In the genomic region with DNA sequence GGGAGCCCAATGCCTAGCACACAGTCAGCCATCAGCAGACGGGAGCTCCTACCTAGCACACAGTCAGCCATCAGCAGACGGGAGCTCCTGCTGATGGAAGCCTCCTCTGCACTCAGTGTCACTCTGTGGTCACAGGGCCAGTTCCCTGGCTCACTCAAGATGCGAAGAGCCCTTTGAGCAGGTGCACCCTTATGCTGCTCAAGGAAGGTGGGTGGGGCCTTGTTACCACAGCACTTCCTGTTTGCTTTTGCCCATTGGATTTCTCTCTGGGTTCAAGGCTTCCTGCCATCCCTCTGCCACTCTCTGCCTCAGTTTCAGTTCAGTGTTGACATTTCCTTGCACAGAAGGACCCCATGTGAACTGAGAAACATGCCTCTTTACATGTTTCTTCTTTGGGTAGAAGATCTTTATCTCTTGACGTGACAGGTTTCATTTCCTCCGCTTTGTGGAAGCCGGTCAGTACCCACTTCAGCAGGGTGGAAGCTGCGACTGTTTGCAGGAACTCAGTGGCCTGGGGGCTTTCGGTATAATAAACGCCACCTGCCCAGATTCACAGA, we compare ENCODE assay signal across 8 cellular contexts. TPM values are rescaled to one million over a fixed set of nuclear protein-coding genes. Genes with fewer than 3 reads are reported as not detected.
DNase-seq lines count a peak whose midpoint lies in the region; ATAC-seq, FAIRE-seq and TF ChIP-seq lines count a peak whose summit lies in the region.

No MANE protein-coding gene starts in this region.

- H3K4me3 ChIP-seq in left lung, result no peak overlapping the region
- H3K4me3 ChIP-seq in hepatocyte, result no peak overlapping the region

- H3K36me3 ChIP-seq in left lung (peaks cover 0 to 70% of the 10 kb centered on the region in 2 donors), hepatocyte (replicated peaks; ENCODE audit: insufficient read depth, low read depth) (no peaks in the 10 kb centered on the region)

- H3K4me1 Mint-ChIP-seq in T-helper 1 cell treated with Interleukin-12 subunit alpha and Interleukin-12 subunit beta and Interleukin-4 antibody, amounts not matched to agents 30 μg/mL and 1 μg/mL, for 36 hours (ENCODE audit: low read depth), result peaks cover 65% of the 10 kb centered on the region
- no peaks in the 10 kb centered on the region for H3K4me1 Mint-ChIP-seq in Calu3 (ENCODE audit: low read depth, unreplicated experiment)

- H3K27ac ChIP-seq in left lung (peak overlapping the region in 1 of 2 donors; percentile 58), hepatocyte (no peak overlapping the region)

- H2AFZ ChIP-seq in hepatocyte, result no peak overlapping the region

- no peaks in the 10 kb centered on the region for H3K27me3 ChIP-seq in left lung
- no peaks in the 10 kb centered on the region for H3K27me3 ChIP-seq in hepatocyte

- 88% methylated on average over 9 of the region's 9 CpGs for WGBS in hepatocyte (ENCODE audit: low lambda C conversion rate, missing lambda C conversion rate)

- peaks cover 0 to 61% of the 10 kb centered on the region in 2 donors for H3K4me1 ChIP-seq in left lung
- H3K4me1 ChIP-seq in hepatocyte (ENCODE audit: insufficient read depth), result no peaks in the 10 kb centered on the region

- no peak for FAIRE-seq in HTR-8/SVneo (lab: Jason Lieb, UNC)

- peak; percentile 91 for ATAC-seq in GM19043 (IDR thresholded peaks at IDR 0.05; ENCODE audit: low read depth, unreplicated experiment)
- ATAC-seq in HG02981 (IDR thresholded peaks at IDR 0.05; ENCODE audit: unreplicated experiment), result peak; percentile 90
- peak; percentile 41 for ATAC-seq in left lung
- ATAC-seq in SK-N-SH treated with all-trans-retinoic acid at 6 μM for 48 hours, result no peak

- H3K9me2 ChIP-seq in hepatocyte (replicated peaks; ENCODE audit: insufficient read depth), result no peaks in the 10 kb centered on the region

- no peaks in the 10 kb centered on the region for H3K27me3 Mint-ChIP-seq in T-helper 1 cell treated with Interleukin-12 subunit alpha and Interleukin-12 subunit beta and Interleukin-4 antibody, amounts not matched to agents 30 μg/mL and 1 μg/mL, for 36 hours (ENCODE audit: low read depth)
- no peaks in the 10 kb centered on the region for H3K27me3 Mint-ChIP-seq in Calu3 (ENCODE audit: unreplicated experiment)

- intact Hi-C loops in left lung (cut with DNase I), result no loop called here
- intact Hi-C loops in Calu3 (cut with micrococcal nuclease; ENCODE audit: unreplicated experiment), result no loop called here

- CTCF ChIA-PET in Calu3 (lab: Charles Lee), result no interaction called here

- no peak for DNase-seq in left lung
- no peak for DNase-seq in HTR-8/SVneo (ENCODE audit: insufficient read length, low spot score)
- DNase-seq in Calu3, result no peak
- no peak for DNase-seq in hepatocyte (ENCODE audit: low spot score)

- no peak overlapping the region for H3K4me2 ChIP-seq in hepatocyte

- H3K4me3 Mint-ChIP-seq in T-helper 1 cell treated with Interleukin-12 subunit alpha and Interleukin-12 subunit beta and Interleukin-4 antibody, amounts not matched to agents 30 μg/mL and 1 μg/mL, for 36 hours, result peak overlapping the region; percentile 36
- H3K4me3 Mint-ChIP-seq in Calu3 (ENCODE audit: low read depth, unreplicated experiment), result no peak overlapping the region

- H3K9me3 Mint-ChIP-seq in T-helper 1 cell treated with Interleukin-12 subunit alpha and Interleukin-12 subunit beta and Interleukin-4 antibody, amounts not matched to agents 30 μg/mL and 1 μg/mL, for 36 hours, result no peaks in the 10 kb centered on the region
- H3K9me3 Mint-ChIP-seq in Calu3 (ENCODE audit: low read depth, unreplicated experiment), result no peaks in the 10 kb centered on the region

- peak overlapping the region; percentile 73 for H3K27ac Mint-ChIP-seq in T-helper 1 cell treated with Interleukin-12 subunit alpha and Interleukin-12 subunit beta and Interleukin-4 antibody, amounts not matched to agents 30 μg/mL and 1 μg/mL, for 36 hours
- no peak overlapping the region for H3K27ac Mint-ChIP-seq in Calu3 (ENCODE audit: unreplicated experiment)

- no TSS peak for BruUV-seq in Calu3 (replicated peaks; lab: Mats Ljungman, UMichigan)

- TF ChIP-seq CTCF in left lung (IDR thresholded peaks at IDR 0.05) (no peak), Calu3 (IDR thresholded peaks at IDR 0.05; ENCODE audit: unreplicated experiment) (no peak), hepatocyte (IDR thresholded peaks at IDR 0.05; ENCODE audit: poor library complexity) (no peak)

- peaks cover 63% of the 10 kb centered on the region for H3K79me2 ChIP-seq in hepatocyte

- H3K36me3 Mint-ChIP-seq in T-helper 1 cell treated with Interleukin-12 subunit alpha and Interleukin-12 subunit beta and Interleukin-4 antibody, amounts not matched to agents 30 μg/mL and 1 μg/mL, for 36 hours (ENCODE audit: low read depth), result peaks cover 61% of the 10 kb centered on the region
- no peaks in the 10 kb centered on the region for H3K36me3 Mint-ChIP-seq in Calu3 (ENCODE audit: insufficient read depth, unreplicated experiment)

- H4K20me1 ChIP-seq in hepatocyte (ENCODE audit: insufficient read depth, poor library complexity, severe bottlenecking), result peaks cover 7% of the 10 kb centered on the region

- H3K9me3 ChIP-seq in left lung (no peaks in the 10 kb centered on the region), hepatocyte (ENCODE audit: low read depth) (no peaks in the 10 kb centered on the region)

TF ChIP-seq in SK-N-SH treated with all-trans-retinoic acid at 6 μM for 48 hours, 23 proteins besides CTCF, POLR2A, EP300 and RAD21 (continues in another document):
- TF ChIP-seq, protein P1, sequence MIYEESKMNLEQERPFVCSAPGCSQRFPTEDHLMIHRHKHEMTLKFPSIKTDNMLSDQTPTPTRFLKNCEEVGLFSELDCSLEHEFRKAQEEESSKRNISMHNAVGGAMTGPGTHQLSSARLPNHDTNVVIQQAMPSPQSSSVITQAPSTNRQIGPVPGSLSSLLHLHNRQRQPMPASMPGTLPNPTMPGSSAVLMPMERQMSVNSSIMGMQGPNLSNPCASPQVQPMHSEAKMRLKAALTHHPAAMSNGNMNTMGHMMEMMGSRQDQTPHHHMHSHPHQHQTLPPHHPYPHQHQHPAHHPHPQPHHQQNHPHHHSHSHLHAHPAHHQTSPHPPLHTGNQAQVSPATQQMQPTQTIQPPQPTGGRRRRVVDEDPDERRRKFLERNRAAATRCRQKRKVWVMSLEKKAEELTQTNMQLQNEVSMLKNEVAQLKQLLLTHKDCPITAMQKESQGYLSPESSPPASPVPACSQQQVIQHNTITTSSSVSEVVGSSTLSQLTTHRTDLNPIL (CRISPR knock-in tag; IDR thresholded peaks at IDR 0.05; ENCODE audit: low read depth), result no peak
- TF ChIP-seq PPARA (CRISPR knock-in tag; IDR thresholded peaks at IDR 0.05; ENCODE audit: borderline replicate concordance), result no peak
- no peak for TF ChIP-seq SNAI2 (CRISPR knock-in tag; IDR thresholded peaks at IDR 0.05)
- TF ChIP-seq ZNF8 (CRISPR knock-in tag; IDR thresholded peaks at IDR 0.05), result no peak
- TF ChIP-seq ARNTL (CRISPR knock-in tag; IDR thresholded peaks at IDR 0.05; ENCODE audit: borderline replicate concordance, low read depth), result no peak
- TF ChIP-seq, protein P2, sequence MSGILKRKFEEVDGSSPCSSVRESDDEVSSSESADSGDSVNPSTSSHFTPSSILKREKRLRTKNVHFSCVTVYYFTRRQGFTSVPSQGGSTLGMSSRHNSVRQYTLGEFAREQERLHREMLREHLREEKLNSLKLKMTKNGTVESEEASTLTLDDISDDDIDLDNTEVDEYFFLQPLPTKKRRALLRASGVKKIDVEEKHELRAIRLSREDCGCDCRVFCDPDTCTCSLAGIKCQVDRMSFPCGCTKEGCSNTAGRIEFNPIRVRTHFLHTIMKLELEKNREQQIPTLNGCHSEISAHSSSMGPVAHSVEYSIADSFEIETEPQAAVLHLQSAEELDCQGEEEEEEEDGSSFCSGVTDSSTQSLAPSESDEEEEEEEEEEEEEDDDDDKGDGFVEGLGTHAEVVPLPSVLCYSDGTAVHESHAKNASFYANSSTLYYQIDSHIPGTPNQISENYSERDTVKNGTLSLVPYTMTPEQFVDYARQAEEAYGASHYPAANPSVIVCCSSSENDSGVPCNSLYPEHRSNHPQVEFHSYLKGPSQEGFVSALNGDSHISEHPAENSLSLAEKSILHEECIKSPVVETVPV (CRISPR knock-in tag; IDR thresholded peaks at IDR 0.05), result no peak
- no peak for TF ChIP-seq ZFP3 (CRISPR knock-in tag; IDR thresholded peaks at IDR 0.05)
- no peak for TF ChIP-seq GLIS3 (CRISPR knock-in tag; IDR thresholded peaks at IDR 0.05)
- no peak for TF ChIP-seq CSDC2 (CRISPR knock-in tag; IDR thresholded peaks at IDR 0.05)
- TF ChIP-seq ZNF70 (CRISPR knock-in tag; IDR thresholded peaks at IDR 0.05), result no peak
- no peak for TF ChIP-seq BACH2 (CRISPR knock-in tag; IDR thresholded peaks at IDR 0.05; ENCODE audit: borderline replicate concordance)
- no peak for TF ChIP-seq ZFP30 (CRISPR knock-in tag; IDR thresholded peaks at IDR 0.05)
- no peak for TF ChIP-seq ZNF565 (CRISPR knock-in tag; conservative IDR thresholded peaks at IDR 0.05; ENCODE audit: low read depth)
- no peak for TF ChIP-seq RARB (CRISPR knock-in tag; IDR thresholded peaks at IDR 0.05)
- TF ChIP-seq OSR1 (CRISPR knock-in tag; IDR thresholded peaks at IDR 0.05), result no peak
- no peak for TF ChIP-seq ISL1 (CRISPR knock-in tag; IDR thresholded peaks at IDR 0.05)
- TF ChIP-seq TOX (CRISPR knock-in tag; IDR thresholded peaks at IDR 0.05; ENCODE audit: borderline replicate concordance), result no peak
- TF ChIP-seq TCF4 (CRISPR knock-in tag; IDR thresholded peaks at IDR 0.05; ENCODE audit: borderline replicate concordance), result no peak
- TF ChIP-seq, protein P3, sequence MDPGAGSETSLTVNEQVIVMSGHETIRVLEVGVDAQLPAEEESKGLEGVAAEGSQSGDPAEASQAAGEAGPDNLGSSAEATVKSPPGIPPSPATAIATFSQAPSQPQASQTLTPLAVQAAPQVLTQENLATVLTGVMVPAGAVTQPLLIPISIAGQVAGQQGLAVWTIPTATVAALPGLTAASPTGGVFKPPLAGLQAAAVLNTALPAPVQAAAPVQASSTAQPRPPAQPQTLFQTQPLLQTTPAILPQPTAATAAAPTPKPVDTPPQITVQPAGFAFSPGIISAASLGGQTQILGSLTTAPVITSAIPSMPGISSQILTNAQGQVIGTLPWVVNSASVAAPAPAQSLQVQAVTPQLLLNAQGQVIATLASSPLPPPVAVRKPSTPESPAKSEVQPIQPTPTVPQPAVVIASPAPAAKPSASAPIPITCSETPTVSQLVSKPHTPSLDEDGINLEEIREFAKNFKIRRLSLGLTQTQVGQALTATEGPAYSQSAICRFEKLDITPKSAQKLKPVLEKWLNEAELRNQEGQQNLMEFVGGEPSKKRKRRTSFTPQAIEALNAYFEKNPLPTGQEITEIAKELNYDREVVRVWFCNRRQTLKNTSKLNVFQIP (CRISPR knock-in tag; IDR thresholded peaks at IDR 0.05; ENCODE audit: borderline replicate concordance, low read depth), result no peak

RNA-seq across cellular contexts. Expression of a gene that starts 11.6 kb away (rescaled TPM):
- total RNA-seq in left lung (10 to 100 TPM; 36.4 to 39.7 TPM), Calu3 (2022) (6.2 and 6.4 TPM in 2 replicates), hepatocyte (27.2 and 28.0 TPM in 2 replicates)
- polyA plus RNA-seq in hepatocyte, result 18.5 and 19.2 TPM in 2 replicates
